8 cellular contexts compared by ENCODE assay signal in the genomic region with DNA sequence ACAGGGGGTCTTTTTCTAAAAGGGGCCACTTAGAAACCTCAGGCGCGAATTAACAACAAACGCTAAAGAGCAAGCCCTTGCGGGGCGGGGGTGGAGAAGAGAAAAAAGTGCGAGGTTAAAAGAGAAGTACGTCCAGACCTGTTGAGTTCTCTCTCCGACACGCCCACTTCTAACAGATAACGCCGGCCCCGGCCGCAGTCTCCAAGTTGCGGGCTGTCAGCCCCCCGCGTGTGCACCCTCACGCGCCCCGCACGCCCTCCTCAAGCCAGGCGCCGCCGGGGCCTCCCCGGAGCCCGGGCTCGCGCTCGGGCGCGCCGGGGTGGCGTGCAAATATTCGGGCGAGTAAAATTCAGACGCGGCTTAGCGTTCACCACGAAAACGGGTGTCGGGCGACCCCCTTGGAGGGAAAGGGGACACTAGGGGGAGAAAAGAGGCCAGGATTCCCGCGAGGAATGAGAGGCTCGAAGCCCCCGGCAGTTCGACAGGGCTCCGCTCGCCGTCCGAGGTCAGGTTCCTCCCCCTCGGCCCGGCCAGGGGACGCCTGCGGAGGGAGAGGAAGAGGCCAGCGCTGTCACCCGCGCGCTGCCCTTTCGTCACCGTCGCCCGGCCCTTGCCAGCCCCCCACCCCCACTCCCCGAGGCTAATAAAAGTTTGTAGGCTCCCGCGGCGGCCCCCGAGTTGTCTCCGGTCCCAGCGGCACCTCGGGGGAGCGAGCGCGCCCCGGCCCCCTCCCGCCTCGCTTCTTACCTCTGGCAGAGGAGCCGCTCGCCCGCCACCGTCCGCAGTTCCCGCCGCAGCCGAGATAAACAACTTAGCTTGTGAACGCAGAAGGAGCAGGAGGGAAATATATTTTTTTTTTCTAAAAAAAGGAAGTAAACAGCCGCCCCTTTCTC. TPM values are rescaled to one million over a fixed set of nuclear protein-coding genes. Genes with fewer than 3 reads are reported as not detected.
DNase-seq lines count a peak whose midpoint lies in the region; ATAC-seq and TF ChIP-seq lines count a peak whose summit lies in the region.

No MANE protein-coding gene starts in this region.

- intact Hi-C loops in Right ventricle myocardium inferior (cut with DNase I), result loop anchor here (1.0 to 10.0 kb wide), 9 partner anchors 85 to 688 kb away; no protein-coding TSS in a partner anchor

- peak overlapping the region; percentile 89 to 98 (median 91) for H3K4me3 Mint-ChIP-seq in CD4-positive, CD25-positive, alpha-beta regulatory T cell
- H3K4me3 Mint-ChIP-seq in type B pancreatic cell, result peak overlapping the region; percentile 85

- peaks cover 57% of the 10 kb centered on the region for H3K4me1 ChIP-seq in CD4-positive, CD25-positive, alpha-beta regulatory T cell (ENCODE audit: control insufficient read depth, insufficient read depth, low read length, poor library complexity, severe bottlenecking)

- peaks cover 34 to 55% (median 43%) of the 10 kb centered on the region in 4 donors for H3K4me1 Mint-ChIP-seq in CD4-positive, CD25-positive, alpha-beta regulatory T cell
- H3K4me1 Mint-ChIP-seq in type B pancreatic cell (ENCODE audit: unreplicated experiment), result peaks cover 34% of the 10 kb centered on the region

- H3K27ac ChIP-seq in CD4-positive, CD25-positive, alpha-beta regulatory T cell (ENCODE audit: insufficient read depth, low read length, poor library complexity, severe bottlenecking), result peak overlapping the region; percentile 95
- no peak overlapping the region for H3K27ac ChIP-seq in SK-N-MC

- H3K27me3 Mint-ChIP-seq in CD4-positive, CD25-positive, alpha-beta regulatory T cell, result no peaks in the 10 kb centered on the region
- peaks cover 28% of the 10 kb centered on the region for H3K27me3 Mint-ChIP-seq in type B pancreatic cell

- peak; percentile 34 to 63 (median 41) for DNase-seq in CD4-positive, CD25-positive, alpha-beta regulatory T cell
- DNase-seq in SK-N-MC (ENCODE audit: low read depth, low spot score) (no peak), Right ventricle myocardium inferior (ENCODE audit: missing footprints) (peak; percentile 87), occipital lobe (lab: John Stamatoyannopoulos, UW) (peak; percentile 51), type B pancreatic cell (ENCODE audit: extremely low spot score, unreplicated experiment) (peak; percentile 76), HPDE6-E6E7 (ENCODE audit: extremely low spot score) (no peak)
- peak; percentile 50 to 61 for DNase-seq in activated naive CD4-positive, alpha-beta T cell treated with anti-CD3 and anti-CD28 coated beads, Interleukin-2, amount 50 U/mL, for 72 hours (ENCODE audit: low spot score in 2 of 2)

- H3K9me3 ChIP-seq in CD4-positive, CD25-positive, alpha-beta regulatory T cell (ENCODE audit: control insufficient read depth in 2 of 2, low read length in 2 of 2), result no peaks in the 10 kb centered on the region
- H3K9me3 ChIP-seq in SK-N-MC (ENCODE audit: low read depth, low read length), result no peaks in the 10 kb centered on the region

- peak overlapping the region; percentile 98 for H3K4me3 ChIP-seq in CD4-positive, CD25-positive, alpha-beta regulatory T cell (ENCODE audit: low read depth, low read length)
- H3K4me3 ChIP-seq in SK-N-MC, result peak overlapping the region; percentile 97

- H3K27ac Mint-ChIP-seq in CD4-positive, CD25-positive, alpha-beta regulatory T cell, result peak overlapping the region; percentile 63 to 89 (median 88)
- peak overlapping the region; percentile 74 to 99 for H3K27ac Mint-ChIP-seq in activated naive CD4-positive, alpha-beta T cell treated with anti-CD3 and anti-CD28 coated beads, Interleukin-2, amount 50 U/mL, for 72 hours
- peak overlapping the region; percentile 79 for H3K27ac Mint-ChIP-seq in type B pancreatic cell

- peaks cover 23% of the 10 kb centered on the region for H3K36me3 Mint-ChIP-seq in CD4-positive, CD25-positive, alpha-beta regulatory T cell
- peaks cover 37 to 49% of the 10 kb centered on the region in 2 donors for H3K36me3 Mint-ChIP-seq in activated naive CD4-positive, alpha-beta T cell treated with anti-CD3 and anti-CD28 coated beads, Interleukin-2, amount 50 U/mL, for 72 hours
- H3K36me3 Mint-ChIP-seq in type B pancreatic cell, result peaks cover 32% of the 10 kb centered on the region

- H3K9me3 Mint-ChIP-seq in CD4-positive, CD25-positive, alpha-beta regulatory T cell, result no peaks in the 10 kb centered on the region
- H3K9me3 Mint-ChIP-seq in activated naive CD4-positive, alpha-beta T cell treated with anti-CD3 and anti-CD28 coated beads, Interleukin-2, amount 50 U/mL, for 72 hours, result no peaks in the 10 kb centered on the region
- peaks cover 6% of the 10 kb centered on the region for H3K9me3 Mint-ChIP-seq in type B pancreatic cell

- no peak for ATAC-seq in CD4-positive, CD25-positive, alpha-beta regulatory T cell (ENCODE audit: low read depth in 2 of 2)
- ATAC-seq in HG03342 (IDR thresholded peaks at IDR 0.05; ENCODE audit: unreplicated experiment), result peak; percentile 0
- ATAC-seq in activated naive CD4-positive, alpha-beta T cell treated with anti-CD3 and anti-CD28 coated beads, Interleukin-2, amount 50 U/mL, for 72 hours, result no peak
- ATAC-seq in Right ventricle myocardium inferior, result peak; percentile 49

- peak overlapping the region; percentile 82 for H3K9ac ChIP-seq in SK-N-MC (ENCODE audit: insufficient read length)

- H3K27me3 ChIP-seq in CD4-positive, CD25-positive, alpha-beta regulatory T cell (ENCODE audit: control insufficient read depth, insufficient read depth, low read length), result no peaks in the 10 kb centered on the region

- no peak for TF ChIP-seq CTCF in type B pancreatic cell (conservative IDR thresholded peaks at IDR 0.05)

- peaks cover 17% of the 10 kb centered on the region for H3K36me3 ChIP-seq in CD4-positive, CD25-positive, alpha-beta regulatory T cell (ENCODE audit: control insufficient read depth, insufficient read depth, low read length)
- H3K36me3 ChIP-seq in SK-N-MC (ENCODE audit: insufficient read depth, low read length), result peaks cover 8% of the 10 kb centered on the region

RNA-seq across cellular contexts. Expression of gene NR3C1, which starts 0.8 kb away (rescaled TPM):
- total RNA-seq in CD4-positive, CD25-positive, alpha-beta regulatory T cell, result 154 TPM
- 10 to 100 TPM; 62.5 to 85.5 (median 71.3) TPM for polyA plus RNA-seq in CD4-positive, CD25-positive, alpha-beta regulatory T cell
- 10 to 100 TPM; 39.5 to 43.6 TPM for total RNA-seq in activated naive CD4-positive, alpha-beta T cell treated with anti-CD3 and anti-CD28 coated beads, Interleukin-2, amount 50 U/mL, for 72 hours
- 56.1 TPM for total RNA-seq in Right ventricle myocardium inferior
- total RNA-seq in occipital lobe, result 27.1 TPM
- total RNA-seq in type B pancreatic cell (ENCODE audit: low replicate concordance), result 43.0 and 94.0 TPM in 2 replicates

Comparison
In these comparisons a context has a peak if more than half of its experiments do, and no peak if none do; other contexts are left out.
1. ATAC-seq: peak in HG03342 (single experiment) and Right ventricle myocardium inferior (single experiment); none in CD4-positive, CD25-positive, alpha-beta regulatory T cell (0 of 2) and activated naive CD4-positive, alpha-beta T cell treated with anti-CD3 and anti-CD28 coated beads, Interleukin-2, amount 50 U/mL, for 72 hours (0 of 2).
2. DNase-seq: peak in CD4-positive, CD25-positive, alpha-beta regulatory T cell (3 of 3), activated naive CD4-positive, alpha-beta T cell treated with anti-CD3 and anti-CD28 coated beads, Interleukin-2, amount 50 U/mL, for 72 hours (2 of 2), Right ventricle myocardium inferior (single experiment), occipital lobe (single experiment) and type B pancreatic cell (single experiment); none in SK-N-MC (single experiment) and HPDE6-E6E7 (single experiment).
3. Peak in every context shown above with its lines, with median percentiles within 50 percentile points of each other: H3K27ac Mint-ChIP-seq.